18 cellular contexts compared by ENCODE assay signal in the genomic region with DNA sequence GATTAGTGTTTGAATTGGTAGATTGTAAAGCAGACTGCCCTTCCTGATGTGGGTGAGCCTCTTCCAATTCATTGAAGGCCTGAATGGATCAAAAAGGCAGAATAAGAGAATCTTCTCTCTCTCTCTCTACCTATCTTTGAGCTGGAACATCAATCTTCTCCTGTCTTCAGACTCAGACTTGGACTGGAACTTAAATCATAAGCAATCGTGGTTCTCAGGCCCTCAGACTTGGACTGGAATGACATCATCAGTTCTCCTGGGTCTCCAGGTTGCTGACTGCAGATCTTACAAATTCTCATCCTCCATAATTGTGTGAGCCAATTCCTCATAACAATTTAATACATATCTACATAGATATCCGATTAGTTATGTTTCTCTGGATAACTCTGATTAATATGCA.
DNase-seq lines count a peak whose midpoint lies in the region; ATAC-seq, FAIRE-seq and TF ChIP-seq lines count a peak whose summit lies in the region.
"Had no signal": no experiment of that assay in that cellular context is flagged by ENCODE, and none has a peak within 500 bp of the region (broad histone marks: within the 10 kb centered on the region; RNA-seq: fewer than 3 reads in every experiment).

No MANE protein-coding gene starts in this region.

- ATAC-seq in Right ventricle myocardium inferior (no peak), K562 (no peak), GM18517 (IDR thresholded peaks at IDR 0.05; ENCODE audit: unreplicated experiment) (no peak)
- ATAC-seq: A549, HCT116 had no signal

- BruUV-seq in K562 (replicated peaks; lab: Mats Ljungman, UMichigan): no TSS peak

- no peak overlapping the region for H3K4me3 ChIP-seq in right atrium auricular region
- no peak overlapping the region for H3K4me3 ChIP-seq in K562
- H3K4me3 ChIP-seq in uterus: no peak overlapping the region
- H3K4me3 ChIP-seq: A549 had no signal

- intact Hi-C loops in Right ventricle myocardium inferior (cut with DNase I) (no loop called here), K562 (cut with micrococcal nuclease) (loop anchor here (10.0 kb wide), 1 partner anchor 521 kb away; the partner anchor contains the start of gene XPR1), uterus (cut with DNase I; ENCODE audit: low total_unique reads) (no loop called here)

- no peak overlapping the region for H2AFZ ChIP-seq in K562 (ENCODE audit: low read depth, low read length)

- WGBS in K562 (ENCODE audit: insufficient coverage, low coverage, missing lambda C conversion rate): 15% methylated on average over 2 of the region's 2 CpGs

- H3K79me2 ChIP-seq in K562 (ENCODE audit: control insufficient read depth, insufficient read depth, low read length): no peaks in the 10 kb centered on the region

- CTCF ChIA-PET in K562 (lab: Yijun Ruan, JAX; ENCODE audit: low intra/inter-chr PET ratio): no interaction called here

- H4K20me1 ChIP-seq in K562 (replicated peaks; ENCODE audit: control insufficient read depth, insufficient read depth, low read length): no peaks in the 10 kb centered on the region

- peaks cover 0 to 47% of the 10 kb centered on the region in 2 donors for H3K4me1 ChIP-seq in right atrium auricular region
- peaks cover 39 to 41% of the 10 kb centered on the region in 2 experiments for H3K4me1 ChIP-seq in K562 (replicated peaks in 1 of 2; ENCODE audit: control insufficient read depth in 2 of 2, insufficient read depth in 2 of 2, low read length in 2 of 2)
- peaks cover 14 to 16% of the 10 kb centered on the region in 2 donors for H3K4me1 ChIP-seq in uterus

- H3K9me3 ChIP-seq in right atrium auricular region (no peaks in the 10 kb centered on the region), K562 (replicated peaks; ENCODE audit: control insufficient read depth, insufficient read depth, low read depth, low read length) (no peaks in the 10 kb centered on the region), uterus (no peaks in the 10 kb centered on the region)

- in situ Hi-C loops in K562 (cut with MboI): loop anchor here (25.0 kb wide), 2 partner anchors 518 to 893 kb away; partner anchors contain the start of gene XPR1

- H3K36me3 ChIP-seq in right atrium auricular region (no peaks in the 10 kb centered on the region), K562 (ENCODE audit: control insufficient read depth, insufficient read depth, low read length) (no peaks in the 10 kb centered on the region), uterus (no peaks in the 10 kb centered on the region)

- TF ChIP-seq POLR2A in K562 (conservative IDR thresholded peaks at IDR 0.05) (no peak), uterus (IDR thresholded peaks at IDR 0.05) (no peak)

- no peak for DNase-seq in right atrium auricular region (ENCODE audit: low spot score)
- no peak for DNase-seq in Right ventricle myocardium inferior (ENCODE audit: missing footprints)
- DNase-seq in NCI-H226: peak; percentile 62
- DNase-seq in K562 (ENCODE audit: extremely low read depth in 1 of 4, low spot score in 3 of 4): peak in 1 of 4 experiments; percentile 47
- DNase-seq in uterus: no peak
- DNase-seq in kidney tubule cell (ENCODE audit: low spot score): no peak
- DNase-seq: AML-193; CD4-positive, alpha-beta T cell; DMS153; DMS79; GDM1; GOT3; H7 had no signal

- TF ChIP-seq RAD21 in K562 (CRISPR knock-in tag; conservative IDR thresholded peaks at IDR 0.05 in 1 of 2, IDR thresholded peaks at IDR 0.05 in 1 of 2): no peak

- no peak for TF ChIP-seq EP300 in K562 (IDR thresholded peaks at IDR 0.05; ENCODE audit: low read length)

- no peak overlapping the region for H3K9ac ChIP-seq in K562 (ENCODE audit: insufficient read depth in 1 of 2, low read depth in 2 of 2, low read length in 2 of 2)

- H3K27ac ChIP-seq in right atrium auricular region: peak overlapping the region; percentile 87 to 96
- H3K27ac ChIP-seq in K562 (ENCODE audit: extremely low read depth, low read depth, low read length): no peak overlapping the region
- peak overlapping the region; percentile 0 to 10 for H3K27ac ChIP-seq in uterus
- H3K27ac ChIP-seq: 22Rv1, A549, C4-2B had no signal

- POLR2A ChIA-PET in K562 (lab: Yijun Ruan, JAX): interaction anchor here (0.7 kb wide), 1 partner anchor 277 kb away, joined by 3 read pairs; no protein-coding TSS in a partner anchor

- H3K27me3 ChIP-seq in right atrium auricular region: no peaks in the 10 kb centered on the region
- H3K27me3 ChIP-seq in K562 (ENCODE audit: control insufficient read depth in 2 of 2, insufficient read depth in 2 of 2, low read length in 2 of 2): no peaks in the 10 kb centered on the region
- no peaks in the 10 kb centered on the region for H3K27me3 ChIP-seq in uterus

- no peak overlapping the region for H3K4me2 ChIP-seq in K562 (ENCODE audit: insufficient read depth, low read length)
- H3K4me2 ChIP-seq: A549 had no signal

- FAIRE-seq in K562 (lab: Jason Lieb, UNC): no peak
- FAIRE-seq: A549 had no signal

- H3K9me1 ChIP-seq in K562 (ENCODE audit: control insufficient read depth, insufficient read depth, low read length): no peaks in the 10 kb centered on the region

- TF ChIP-seq CTCF in right atrium auricular region (IDR thresholded peaks at IDR 0.05) (no peak), K562 (IDR thresholded peaks at IDR 0.05 in 2 of 3, conservative IDR thresholded peaks at IDR 0.05 in 1 of 3; ENCODE audit: insufficient read depth in 2 of 3, low read depth in 1 of 3, low read length in 3 of 3) (no peak), uterus (IDR thresholded peaks at IDR 0.05) (no peak)

TF ChIP-seq in K562, 482 proteins besides CTCF, POLR2A, EP300 and RAD21:
- no peak for TF ChIP-seq PCBP2 (IDR thresholded peaks at IDR 0.05; ENCODE audit: low read depth, low read length, poor library complexity, severe bottlenecking)
- TF ChIP-seq, protein P1, sequence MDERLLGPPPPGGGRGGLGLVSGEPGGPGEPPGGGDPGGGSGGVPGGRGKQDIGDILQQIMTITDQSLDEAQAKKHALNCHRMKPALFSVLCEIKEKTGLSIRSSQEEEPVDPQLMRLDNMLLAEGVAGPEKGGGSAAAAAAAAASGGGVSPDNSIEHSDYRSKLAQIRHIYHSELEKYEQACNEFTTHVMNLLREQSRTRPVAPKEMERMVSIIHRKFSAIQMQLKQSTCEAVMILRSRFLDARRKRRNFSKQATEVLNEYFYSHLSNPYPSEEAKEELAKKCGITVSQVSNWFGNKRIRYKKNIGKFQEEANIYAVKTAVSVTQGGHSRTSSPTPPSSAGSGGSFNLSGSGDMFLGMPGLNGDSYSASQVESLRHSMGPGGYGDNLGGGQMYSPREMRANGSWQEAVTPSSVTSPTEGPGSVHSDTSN (CRISPR knock-in tag; IDR thresholded peaks at IDR 0.05; ENCODE audit: low read depth): no peak
- TF ChIP-seq, protein P1 (tag; conservative IDR thresholded peaks at IDR 0.05; ENCODE audit: low read depth): peak; percentile 72
- peak; percentile 88 for TF ChIP-seq MEIS2 (IDR thresholded peaks at IDR 0.05; ENCODE audit: partially characterized antibody)
- TF ChIP-seq ZNF134 (CRISPR knock-in tag; conservative IDR thresholded peaks at IDR 0.05): no peak
- TF ChIP-seq ZNF184 (CRISPR knock-in tag; IDR thresholded peaks at IDR 0.05): no peak
- peak; percentile 58 for TF ChIP-seq PKNOX1 (IDR thresholded peaks at IDR 0.05)
- TF ChIP-seq JUND (IDR thresholded peaks at IDR 0.05; ENCODE audit: borderline replicate concordance, low read depth, low read length): peak; percentile 18; the same call in 1 of the 2 replicates
- peak; percentile 37; the same call in 1 of the 3 replicates for TF ChIP-seq JUND (tag; IDR thresholded peaks at IDR 0.05; ENCODE audit: borderline replicate concordance, low read depth, low read length)
- peak; percentile 80 for TF ChIP-seq ATF7 (IDR thresholded peaks at IDR 0.05)
- no peak for TF ChIP-seq ZBTB17 (CRISPR knock-in tag; IDR thresholded peaks at IDR 0.05)
- TF ChIP-seq, protein P2, sequence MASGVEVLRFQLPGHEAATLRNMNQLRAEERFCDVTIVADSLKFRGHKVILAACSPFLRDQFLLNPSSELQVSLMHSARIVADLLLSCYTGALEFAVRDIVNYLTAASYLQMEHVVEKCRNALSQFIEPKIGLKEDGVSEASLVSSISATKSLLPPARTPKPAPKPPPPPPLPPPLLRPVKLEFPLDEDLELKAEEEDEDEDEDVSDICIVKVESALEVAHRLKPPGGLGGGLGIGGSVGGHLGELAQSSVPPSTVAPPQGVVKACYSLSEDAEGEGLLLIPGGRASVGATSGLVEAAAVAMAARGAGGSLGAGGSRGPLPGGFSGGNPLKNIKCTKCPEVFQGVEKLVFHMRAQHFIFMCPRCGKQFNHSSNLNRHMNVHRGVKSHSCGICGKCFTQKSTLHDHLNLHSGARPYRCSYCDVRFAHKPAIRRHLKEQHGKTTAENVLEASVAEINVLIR (CRISPR knock-in tag; IDR thresholded peaks at IDR 0.05): no peak
- TF ChIP-seq ATF3 (IDR thresholded peaks at IDR 0.05): peak; percentile 90
- TF ChIP-seq ATF3 (CRISPR knock-in tag; conservative IDR thresholded peaks at IDR 0.05): no peak
- TF ChIP-seq XRCC3 (IDR thresholded peaks at IDR 0.05): no peak
